Comparison of ENCODE assay signal across 1 cellular context in genomic region chr18:74255022-74255658, GRCh38.
TF ChIP-seq lines count a peak whose summit lies in the region.

No MANE protein-coding gene starts in this region.

TF ChIP-seq in WTC11, 78 proteins besides CTCF, POLR2A, EP300 and RAD21 (continued from another document):
- TF ChIP-seq ZSCAN18 (CRISPR knock-in tag; IDR thresholded peaks at IDR 0.05), result no peak
- no peak for TF ChIP-seq IRF1 (CRISPR knock-in tag; IDR thresholded peaks at IDR 0.05)
- no peak for TF ChIP-seq RORB (CRISPR knock-in tag; IDR thresholded peaks at IDR 0.05)
TF ChIP-seq in WTC11: peak in this region for 0.
